Comparison of ENCODE assay signal across 29 cellular contexts in genomic region chr18:58158459-58158858, GRCh38.
"Had no signal": no experiment of that assay in that cellular context is flagged by ENCODE, and none has a peak within 500 bp of the region (broad histone marks: within the 10 kb centered on the region; RNA-seq: fewer than 3 reads in every experiment).

No MANE protein-coding gene starts in this region.

- H3K9me3 ChIP-seq: colonic mucosa, gastrocnemius medialis, heart left ventricle, lower lobe of right lung, neutrophil, thoracic aorta, tibial nerve, upper lobe of right lung, uterus had no signal

- H3K4me3 ChIP-seq: colonic mucosa, gastrocnemius medialis, heart left ventricle, lower lobe of right lung, smooth muscle cell, thoracic aorta, tibial nerve, upper lobe of right lung, uterus had no signal

- H3K4me3 Mint-ChIP-seq: dendritic cell treated with granulocyte-macrophage colony-stimulating factor and Interleukin-4, amounts not matched to agents 40 ng/mL and 50 ng/mL, for 4 days; endodermal cell; immature natural killer cell; natural killer cell; neural crest cell had no signal

- H3K4me1 Mint-ChIP-seq: immature natural killer cell had no signal

- DNase-seq: colonic mucosa; effector CD8-positive, alpha-beta T cell; endodermal cell; gastrocnemius medialis; heart left ventricle; hypothalamus; immature natural killer cell; kidney glomerular epithelial cell; left ventricle myocardium superior; lower lobe of right lung; natural killer cell; stimulated activated CD4-positive, alpha-beta T cell treated with anti-CD3 and anti-CD28 coated beads, Interleukin-12 subunit alpha, Interleukin-12 subunit beta, amount 100 ng/mL, for 4 hours; stimulated activated CD4-positive, alpha-beta T cell treated with anti-CD3 and anti-CD28 coated beads, Interleukin-1b, Interleukin-23, amount 100 ng/mL, for 48 hours; stimulated activated CD4-positive, alpha-beta T cell treated with anti-CD3 and anti-CD28 coated beads, Interleukin-4, amount 100 ng/mL, for 1 hour; stimulated activated CD8-positive, alpha-beta memory T cell treated with anti-CD3 and anti-CD28 coated beads, Interleukin-4, amount 100 ng/mL, for 48 hours; stimulated activated naive CD4-positive, alpha-beta T cell treated with Interleukin-2 at 50 U/mL for 16 hours; upper lobe of right lung; uterus had no signal

- ATAC-seq: esophagus mucosa, gastrocnemius medialis, heart left ventricle, left ventricle myocardium superior, sciatic nerve, upper lobe of right lung had no signal

- H3K27me3 Mint-ChIP-seq: progenitor cell of endocrine pancreas had no signal

- H3K4me1 ChIP-seq: heart left ventricle, tibial nerve, upper lobe of right lung, uterus had no signal

- H3K27ac ChIP-seq: colonic mucosa, epithelial cell of prostate, gastrocnemius medialis, heart left ventricle, lower lobe of right lung, neutrophil, parathyroid adenoma, thoracic aorta, tibial nerve, upper lobe of right lung, uterus had no signal

- H3K36me3 ChIP-seq: colonic mucosa, gastrocnemius medialis, heart left ventricle, lower lobe of right lung, neutrophil, thoracic aorta, tibial nerve, upper lobe of right lung, uterus had no signal

- H3K9me3 Mint-ChIP-seq: dendritic cell treated with granulocyte-macrophage colony-stimulating factor and Interleukin-4, amounts not matched to agents 40 ng/mL and 50 ng/mL, for 4 days; endodermal cell; immature natural killer cell; natural killer cell; neural crest cell had no signal

- H3K36me3 Mint-ChIP-seq: natural killer cell had no signal

- H3K27ac Mint-ChIP-seq: dendritic cell treated with granulocyte-macrophage colony-stimulating factor and Interleukin-4, amounts not matched to agents 40 ng/mL and 50 ng/mL, for 4 days; endodermal cell; immature natural killer cell; natural killer cell; progenitor cell of endocrine pancreas had no signal

- H3K27me3 ChIP-seq: colonic mucosa, gastrocnemius medialis, heart left ventricle, neutrophil, tibial nerve, upper lobe of right lung, uterus had no signal
